ENCODE assay signal across 1 cellular context in genomic region chr1:23215751-23216449, GRCh38.
TF ChIP-seq lines count a peak whose summit lies in the region.

No MANE protein-coding gene starts in this region.

TF ChIP-seq in K562, 482 proteins besides CTCF, POLR2A, EP300 and RAD21:
- TF ChIP-seq TOE1 (IDR thresholded peaks at IDR 0.05; ENCODE audit: borderline replicate concordance) (no peak), TOE1 (CRISPR knock-in tag; IDR thresholded peaks at IDR 0.05; ENCODE audit: borderline replicate concordance, low read depth) (peak; percentile 32; the same call in 1 of the 2 replicates), RBM25 (IDR thresholded peaks at IDR 0.05; ENCODE audit: low read depth, low read length, severe bottlenecking) (no peak), NR1H2 (CRISPR knock-in tag; IDR thresholded peaks at IDR 0.05) (no peak), E4F1 (CRISPR knock-in tag; IDR thresholded peaks at IDR 0.05; ENCODE audit: borderline replicate concordance) (no peak)
